ENCODE assay signal across 8 cellular contexts in the genomic region with DNA sequence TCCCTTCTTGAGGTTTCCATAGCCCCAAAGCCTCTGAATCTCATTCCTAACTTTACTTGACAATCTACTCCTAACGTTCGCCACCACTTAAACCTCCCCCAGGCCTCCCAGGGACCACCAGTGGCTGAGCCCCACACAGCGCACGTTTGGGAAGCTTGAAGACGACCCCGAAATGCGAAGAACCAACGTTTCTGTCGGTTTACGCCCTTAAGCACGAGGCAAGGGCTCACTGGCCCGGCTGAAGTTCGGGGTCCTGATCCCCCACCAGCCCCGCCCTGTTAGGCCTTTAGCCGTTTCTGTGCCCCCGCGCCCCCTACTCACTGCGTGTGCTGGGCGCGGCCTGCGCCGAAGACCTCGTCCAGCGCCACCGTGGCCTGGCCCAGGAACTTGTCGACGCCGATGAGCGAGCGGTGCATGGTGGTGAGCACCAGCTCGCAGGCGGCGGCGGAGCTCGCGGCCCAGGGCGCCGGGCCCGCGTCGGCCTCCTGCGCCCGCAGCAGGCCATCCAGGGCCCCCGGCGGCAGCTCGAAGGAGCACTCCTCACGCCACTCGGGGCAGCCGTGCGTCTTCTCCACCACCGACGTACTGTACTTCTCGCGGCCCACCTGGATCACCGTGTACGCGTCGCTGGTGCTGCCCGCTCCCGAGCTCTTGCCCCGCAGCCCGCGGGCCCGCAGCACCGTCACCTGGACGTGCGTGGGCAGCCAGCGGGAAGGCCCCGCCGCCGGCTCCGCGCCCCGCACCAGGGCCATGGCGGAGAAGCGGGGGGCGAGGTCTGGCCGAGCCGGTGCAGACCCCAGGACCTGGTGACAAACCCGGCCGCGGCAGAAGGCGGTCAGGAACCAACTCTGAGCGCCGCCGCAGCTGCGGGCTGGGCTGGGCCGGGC. TPM values are rescaled to one million over a fixed set of nuclear protein-coding genes. Genes with fewer than 3 reads are reported as not detected.
DNase-seq lines count a peak whose midpoint lies in the region; ATAC-seq and TF ChIP-seq lines count a peak whose summit lies in the region.

No MANE protein-coding gene starts in this region.

- ATAC-seq in HG02610 (IDR thresholded peaks at IDR 0.05; ENCODE audit: unreplicated experiment), result peak; percentile 7

- H3K9me3 ChIP-seq in OCI-LY3 (ENCODE audit: insufficient read depth, low read length) (no peaks in the 10 kb centered on the region), iPS-20b (ENCODE audit: insufficient read depth, low read depth, low read length) (no peaks in the 10 kb centered on the region; the same call in 1 of the 2 replicates), smooth muscle cell (replicated peaks; ENCODE audit: low read depth) (no peaks in the 10 kb centered on the region)

- peak overlapping the region; percentile 98 for H3K4me3 ChIP-seq in OCI-LY3 (ENCODE audit: low read length)
- H3K4me3 ChIP-seq in astrocyte of the spinal cord (ENCODE audit: low read depth, low read length), result peak overlapping the region; percentile 63
- peak overlapping the region; percentile 88 for H3K4me3 ChIP-seq in iPS-20b (ENCODE audit: low read length)
- peak overlapping the region; percentile 67 for H3K4me3 ChIP-seq in smooth muscle cell

- H3K27ac ChIP-seq in OCI-LY3 (ENCODE audit: low read length), result no peak overlapping the region
- H3K27ac ChIP-seq in iPS-20b (ENCODE audit: low read length), result no peak overlapping the region
- H3K27ac ChIP-seq in smooth muscle cell (ENCODE audit: low read depth), result peak overlapping the region; percentile 91

- no peaks in the 10 kb centered on the region for H4K20me1 ChIP-seq in OCI-LY3 (ENCODE audit: insufficient read depth, low read length)
- H4K20me1 ChIP-seq in smooth muscle cell (ENCODE audit: low read depth), result peaks cover 46% of the 10 kb centered on the region

- no peaks in the 10 kb centered on the region for H3F3A ChIP-seq in smooth muscle cell (ENCODE audit: low read depth)

- no peak overlapping the region for H3K9ac ChIP-seq in OCI-LY3 (ENCODE audit: low read length)
- H3K9ac ChIP-seq in iPS-20b (ENCODE audit: low read depth, low read length), result peak overlapping the region; percentile 61; the same call in 1 of the 2 replicates
- peak overlapping the region; percentile 93 for H3K9ac ChIP-seq in smooth muscle cell (ENCODE audit: low read depth)

- TF ChIP-seq CTCF in OCI-LY3 (IDR thresholded peaks at IDR 0.05; ENCODE audit: low read depth, low read length) (no peak), astrocyte of the spinal cord (IDR thresholded peaks at IDR 0.05; ENCODE audit: low read depth, low read length) (no peak), smooth muscle cell (IDR thresholded peaks at IDR 0.05; ENCODE audit: borderline replicate concordance, insufficient read depth, poor library complexity, severe bottlenecking) (no peak)

- H3K4me1 ChIP-seq in OCI-LY3 (ENCODE audit: low read length) (peaks cover 4% of the 10 kb centered on the region; the same call in 1 of the 2 replicates), iPS-20b (ENCODE audit: insufficient read depth, low read length) (peaks cover 17% of the 10 kb centered on the region), smooth muscle cell (ENCODE audit: low read depth) (peaks cover 17% of the 10 kb centered on the region)

- DNase-seq in NCI-H1417 (lab: John Stamatoyannopoulos, UW) (peak in 2 of 3 experiments; percentile 77 to 83), NCI-H1417 treated with DMSO at 0.1 percent for 48 hours (lab: John Stamatoyannopoulos, UW) (no peak), astrocyte of the spinal cord (ENCODE audit: low read depth, low spot score) (peak; percentile 36), smooth muscle cell (lab: John Stamatoyannopoulos, UW; ENCODE audit: unreplicated experiment) (no peak), midbrain (lab: John Stamatoyannopoulos, UW) (no peak)

- H2AFZ ChIP-seq in OCI-LY3 (ENCODE audit: low read depth, low read length) (no peak overlapping the region), smooth muscle cell (ENCODE audit: low read depth) (peak overlapping the region; percentile 80)

- in situ Hi-C loops in astrocyte of the spinal cord (cut with HindIII; ENCODE audit: low sequenced_read_pairs), result no loop called here

- H3K4me2 ChIP-seq in OCI-LY3 (ENCODE audit: low read length) (peak overlapping the region; percentile 66), smooth muscle cell (peak overlapping the region; percentile 91)

- no peaks in the 10 kb centered on the region for H3K79me2 ChIP-seq in OCI-LY3 (ENCODE audit: low read length)
- peaks cover 49% of the 10 kb centered on the region for H3K79me2 ChIP-seq in smooth muscle cell (ENCODE audit: low read depth)

- H3K36me3 ChIP-seq in OCI-LY3 (replicated peaks; ENCODE audit: low read depth, low read length) (peaks cover 3% of the 10 kb centered on the region), iPS-20b (ENCODE audit: insufficient read depth, low read depth, low read length) (no peaks in the 10 kb centered on the region), smooth muscle cell (ENCODE audit: low read depth) (no peaks in the 10 kb centered on the region)

- no peaks in the 10 kb centered on the region for H3K27me3 ChIP-seq in OCI-LY3 (ENCODE audit: low read depth, low read length)
- peaks cover 58% of the 10 kb centered on the region for H3K27me3 ChIP-seq in iPS-20b (ENCODE audit: insufficient read depth, low read length)
- no peaks in the 10 kb centered on the region for H3K27me3 ChIP-seq in smooth muscle cell (ENCODE audit: low read depth)

- under 1% methylated on average over 77 of the region's 88 CpGs for WGBS in smooth muscle cell (ENCODE audit: low lambda C conversion rate)

RNA-seq across cellular contexts. Expression of gene RAB11FIP5, which starts 0.5 kb away (rescaled TPM):
- 23.3 and 24.3 TPM in 2 replicates for total RNA-seq in smooth muscle cell
- polyA plus RNA-seq in smooth muscle cell, result 31.3 and 32.0 TPM in 2 replicates

RNA-seq across cellular contexts. Expression of gene SFXN5, which starts 40.8 kb away (rescaled TPM):
- total RNA-seq in smooth muscle cell, result 6.9 and 8.8 TPM in 2 replicates
- 8.3 and 19.2 TPM in 2 replicates for polyA plus RNA-seq in smooth muscle cell

Comparison
In these comparisons a context has a peak if more than half of its experiments do, and no peak if none do; other contexts are left out.
1. DNase-seq: peak in NCI-H1417 (2 of 3) and astrocyte of the spinal cord (single experiment); none in NCI-H1417 treated with DMSO at 0.1 percent for 48 hours (single experiment), smooth muscle cell (single experiment) and midbrain (single experiment).
2. Peak in every context shown above with its lines, with median percentiles within 50 percentile points of each other: H3K4me3 ChIP-seq.